Comparison of ENCODE assay signal across 13 cellular contexts in genomic region chr10:79059859-79060379, GRCh38. TPM values are rescaled to one million over a fixed set of nuclear protein-coding genes. Genes with fewer than 3 reads are reported as not detected.
DNase-seq lines count a peak whose midpoint lies in the region; ATAC-seq, FAIRE-seq and TF ChIP-seq lines count a peak whose summit lies in the region.
"Had no signal": no experiment of that assay in that cellular context is flagged by ENCODE, and none has a peak within 500 bp of the region (broad histone marks: within the 10 kb centered on the region; RNA-seq: fewer than 3 reads in every experiment).

No MANE protein-coding gene starts in this region.

- no peak for TF ChIP-seq POLR2A in GM12892 (IDR thresholded peaks at IDR 0.05; ENCODE audit: low read depth, low read length)

- H3K27me3 ChIP-seq in liver (ENCODE audit: control insufficient read depth in 4 of 4, insufficient read depth in 4 of 4, low read length in 3 of 4) = no peaks in the 10 kb centered on the region

- H3K4me3 ChIP-seq in coronary artery (no peak overlapping the region), liver (ENCODE audit: low read depth in 1 of 3, low read length in 3 of 3) (no peak overlapping the region)
- H3K4me3 ChIP-seq: thoracic aorta had no signal

- 26% methylated on average over 11 of the region's 11 CpGs for WGBS in liver

- no peak for TF ChIP-seq CTCF in coronary artery (IDR thresholded peaks at IDR 0.05)
- no peak for TF ChIP-seq CTCF in liver (IDR thresholded peaks at IDR 0.05; ENCODE audit: low read depth, low read length, missing input control)

- H3K27ac ChIP-seq in coronary artery = no peak overlapping the region
- peak overlapping the region; percentile 93 to 95 for H3K27ac ChIP-seq in liver (ENCODE audit: low read depth in 1 of 2, low read length in 2 of 2)
- H3K27ac ChIP-seq: thoracic aorta had no signal

- no peak for ATAC-seq in HG03280 (IDR thresholded peaks at IDR 0.05; ENCODE audit: unreplicated experiment)
- ATAC-seq: effector memory CD8-positive, alpha-beta T cell had no signal

- no peak for FAIRE-seq in GM12892 (lab: Jason Lieb, UNC)

- H3K9ac ChIP-seq in liver (ENCODE audit: low read depth in 1 of 2, low read length in 2 of 2) = no peak overlapping the region
- H3K9ac ChIP-seq: SK-N-SH had no signal

- H3K4me1 ChIP-seq in liver (ENCODE audit: control insufficient read depth in 4 of 4, insufficient read depth in 4 of 4, low read length in 3 of 4) = peaks cover 9 to 52% (median 40%) of the 10 kb centered on the region in 4 donors

- H3K9me3 ChIP-seq in liver (ENCODE audit: control insufficient read depth in 4 of 4, low read length in 3 of 4) = no peaks in the 10 kb centered on the region
- H3K9me3 ChIP-seq: SK-N-SH, thoracic aorta had no signal

- DNase-seq in CD1c-positive myeloid dendritic cell (ENCODE audit: extremely low spot score) (peak; percentile 31), coronary artery (ENCODE audit: low spot score) (peak; percentile 65), putamen (ENCODE audit: low spot score) (peak; percentile 80), kidney tubule cell (ENCODE audit: low spot score) (no peak), NCI-H2081 (lab: John Stamatoyannopoulos, UW) (no peak), GM12892 (ENCODE audit: insufficient read length) (no peak)
- DNase-seq: DMS153; effector memory CD8-positive, alpha-beta T cell; HFFc6 had no signal

- no peaks in the 10 kb centered on the region for H3K36me3 ChIP-seq in liver (ENCODE audit: control insufficient read depth in 4 of 4, insufficient read depth in 3 of 4, low read depth in 1 of 4, low read length in 3 of 4)
- H3K36me3 ChIP-seq: thoracic aorta had no signal

- peak; percentile 55 to 70 for TF ChIP-seq RAD21 in liver (IDR thresholded peaks at IDR 0.05)

TF ChIP-seq in liver, 16 proteins besides CTCF, POLR2A, EP300 and RAD21:
- TF ChIP-seq TAF1 (conservative IDR thresholded peaks at IDR 0.05) = peak; percentile 65
- peak in 1 of 2 donors; percentile 35 for TF ChIP-seq EGR1 (IDR thresholded peaks at IDR 0.05; ENCODE audit: low read depth in 2 of 2)
- TF ChIP-seq FOXA1 (IDR thresholded peaks at IDR 0.05) = peak; percentile 85
- peak; percentile 69 for TF ChIP-seq REST (IDR thresholded peaks at IDR 0.05)
- TF ChIP-seq ATF3 (IDR thresholded peaks at IDR 0.05) = no peak
- TF ChIP-seq SP1 (IDR thresholded peaks at IDR 0.05) = peak; percentile 58
- peak; percentile 87 for TF ChIP-seq FOXA2 (IDR thresholded peaks at IDR 0.05)
- TF ChIP-seq HNF4G (IDR thresholded peaks at IDR 0.05) = peak; percentile 19
- TF ChIP-seq YY1 (IDR thresholded peaks at IDR 0.05) = peak; percentile 74
- peak; percentile 36 to 87 for TF ChIP-seq RXRA (IDR thresholded peaks at IDR 0.05)
- TF ChIP-seq ZBTB33 (IDR thresholded peaks at IDR 0.05) = no peak
- peak in 1 of 2 donors; percentile 83 for TF ChIP-seq JUND (IDR thresholded peaks at IDR 0.05)
- TF ChIP-seq MAX (IDR thresholded peaks at IDR 0.05) = peak; percentile 74
- no peak for TF ChIP-seq NR2F2 (IDR thresholded peaks at IDR 0.05)
- peak; percentile 38 to 71 for TF ChIP-seq HNF4A (conservative IDR thresholded peaks at IDR 0.05)
- no peak for TF ChIP-seq GABPA (IDR thresholded peaks at IDR 0.05 in 1 of 2, conservative IDR thresholded peaks at IDR 0.05 in 1 of 2)
TF ChIP-seq in liver: peak in this region for 12.

RNA-seq across cellular contexts. Expression of gene ZMIZ1, which starts 8.8 kb away (rescaled TPM):
- 10 to 100 TPM; 11.2 to 19.1 TPM for total RNA-seq in liver
- 1 to 10 TPM; 3.9 to 8.4 TPM for polyA plus RNA-seq in liver
- polyA plus RNA-seq in GM12892 (2012; ENCODE audit: missing spikeins) = 30.7 TPM

Comparison
In these comparisons a context has a peak if more than half of its experiments do, and no peak if none do; other contexts are left out.
1. DNase-seq: peak in CD1c-positive myeloid dendritic cell (single experiment), coronary artery (single experiment) and putamen (single experiment); none in kidney tubule cell (single experiment), NCI-H2081 (0 of 2) and GM12892 (single experiment).
2. H3K27ac ChIP-seq: peak in liver (2 of 2); none in coronary artery (0 of 2).